Comparison of ENCODE assay signal across 8 cellular contexts in the genomic region with DNA sequence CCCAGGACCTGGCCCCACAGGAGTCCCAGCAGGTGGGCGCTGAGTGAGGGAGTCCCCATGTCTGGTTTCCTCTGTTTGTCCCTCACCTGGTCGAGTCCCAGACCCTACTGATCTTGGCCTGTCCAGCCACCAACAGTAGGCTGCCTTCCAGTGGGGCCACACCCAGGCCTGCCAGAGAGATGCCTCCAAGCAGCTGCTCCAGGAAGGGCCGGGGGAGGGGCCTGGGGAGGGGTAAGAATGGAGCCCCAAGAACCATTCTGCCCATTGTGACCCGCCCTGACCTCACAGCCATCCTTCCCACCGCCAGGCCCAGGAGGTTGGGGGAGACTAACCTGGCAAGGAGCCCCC. TPM values are rescaled to one million over a fixed set of nuclear protein-coding genes. Genes with fewer than 3 reads are reported as not detected.
DNase-seq lines count a peak whose midpoint lies in the region; ATAC-seq and TF ChIP-seq lines count a peak whose summit lies in the region.

No MANE protein-coding gene starts in this region.

- TF ChIP-seq CTCF in fibroblast of lung (conservative IDR thresholded peaks at IDR 0.05 in 1 of 2, IDR thresholded peaks at IDR 0.05 in 1 of 2; ENCODE audit: low read depth in 1 of 2, low read length in 2 of 2), result no peak
- no peak for TF ChIP-seq CTCF in gastrocnemius medialis (IDR thresholded peaks at IDR 0.05 in 4 of 5, conservative IDR thresholded peaks at IDR 0.05 in 1 of 5)
- TF ChIP-seq CTCF in GM13976 (IDR thresholded peaks at IDR 0.05; ENCODE audit: borderline replicate concordance, control extremely low read depth, extremely low read depth, insufficient read depth, missing control alignments), result no peak

- TF ChIP-seq POLR2A in gastrocnemius medialis (IDR thresholded peaks at IDR 0.05), result no peak

- in situ Hi-C loops in gastrocnemius medialis (cut with MboI; ENCODE audit: low sequenced_read_pairs in 4 of 4) (loop anchor here (5.0 to 25.0 kb wide), 7 partner anchors 80 to 407 kb away; a partner anchor contains a TSS), GM13976 (cut with MboI; ENCODE audit: low sequenced_read_pairs, unreplicated experiment) (loop anchor here (10.0 kb wide), 1 partner anchor 287 kb away; a partner anchor contains a TSS)

- H2AFZ ChIP-seq in fibroblast of lung (ENCODE audit: low read length), result no peak overlapping the region

- peaks cover 3% of the 10 kb centered on the region for H3K79me2 ChIP-seq in fibroblast of lung (ENCODE audit: control insufficient read depth, insufficient read depth, low read length)

- peak; percentile 44 for DNase-seq in GM03348 (ENCODE audit: low spot score)
- no peak for DNase-seq in SJSA1 (ENCODE audit: low read depth in 1 of 2, low spot score in 2 of 2)
- DNase-seq in fibroblast of lung (ENCODE audit: low read depth in 2 of 2), result no peak
- peak in 1 of 2 donors; percentile 37 for DNase-seq in gastrocnemius medialis
- no peak for DNase-seq in CD1c-positive myeloid dendritic cell (ENCODE audit: extremely low spot score)
- DNase-seq in activated gamma-delta T cell (lab: John Stamatoyannopoulos, UW), result no peak
- DNase-seq in NCI-H187 (lab: John Stamatoyannopoulos, UW), result no peak
- no peak for DNase-seq in GM13976 (ENCODE audit: low spot score)

- H4K20me1 ChIP-seq in fibroblast of lung (ENCODE audit: control insufficient read depth, extremely low read depth, insufficient read depth, low read length), result no peaks in the 10 kb centered on the region

- H3K27ac ChIP-seq in SJSA1, result no peak overlapping the region
- H3K27ac ChIP-seq in fibroblast of lung (ENCODE audit: insufficient read depth, low read length), result peak overlapping the region; percentile 57
- H3K27ac ChIP-seq in gastrocnemius medialis, result peak overlapping the region; percentile 76 to 84 (median 82)

- ATAC-seq in gastrocnemius medialis, result no peak

- peak overlapping the region; percentile 99 for H3K4me2 ChIP-seq in fibroblast of lung (ENCODE audit: extremely low read depth, insufficient read depth, low read length)

- peak overlapping the region; percentile 72 for H3K9ac ChIP-seq in fibroblast of lung (ENCODE audit: insufficient read depth, low read length)

- H3K27me3 ChIP-seq in SJSA1 (replicated peaks) (no peaks in the 10 kb centered on the region), fibroblast of lung (ENCODE audit: control insufficient read depth, insufficient read depth, low read length) (no peaks in the 10 kb centered on the region), gastrocnemius medialis (no peaks in the 10 kb centered on the region)

- intact Hi-C loops in gastrocnemius medialis (cut with DNase I; ENCODE audit: low total_unique reads), result loop anchor here (1.0 to 5.0 kb wide), 5 partner anchors 65 to 405 kb away; no protein-coding TSS in a partner anchor

- no peaks in the 10 kb centered on the region for H3K9me3 ChIP-seq in SJSA1 (replicated peaks)
- H3K9me3 ChIP-seq in fibroblast of lung (ENCODE audit: control insufficient read depth, insufficient read depth, low read depth, low read length), result no peaks in the 10 kb centered on the region
- H3K9me3 ChIP-seq in gastrocnemius medialis, result no peaks in the 10 kb centered on the region

- H3K4me1 ChIP-seq in SJSA1 (replicated peaks), result peaks cover 20% of the 10 kb centered on the region
- H3K4me1 ChIP-seq in fibroblast of lung (ENCODE audit: control insufficient read depth, extremely low read depth, insufficient read depth, low read length), result peaks cover 8% of the 10 kb centered on the region
- peaks cover 11 to 16% of the 10 kb centered on the region in 2 donors for H3K4me1 ChIP-seq in gastrocnemius medialis

- H3K36me3 ChIP-seq in SJSA1, result peaks cover 4% of the 10 kb centered on the region
- peaks cover 8% of the 10 kb centered on the region for H3K36me3 ChIP-seq in fibroblast of lung (ENCODE audit: control insufficient read depth, insufficient read depth, low read length)
- H3K36me3 ChIP-seq in gastrocnemius medialis, result peaks cover 0 to 8% of the 10 kb centered on the region in 2 donors

- H3K4me3 ChIP-seq in SJSA1, result peak overlapping the region; percentile 53
- peak overlapping the region; percentile 65 to 76 (median 70) for H3K4me3 ChIP-seq in fibroblast of lung (replicated peaks in 1 of 4; ENCODE audit: control extremely low read depth in 1 of 4, insufficient read depth in 1 of 4, low read depth in 3 of 4, low read length in 4 of 4)
- H3K4me3 ChIP-seq in gastrocnemius medialis, result peak overlapping the region; percentile 61 to 71 (median 67)

RNA-seq across cellular contexts. Expression of a gene that starts 0.7 kb away (rescaled TPM):
- total RNA-seq in SJSA1 (2014; rRNA removed; shearing (Covaris generic)), result 35.7 and 50.7 TPM in 2 replicates
- total RNA-seq in fibroblast of lung, result 68.8 and 119 TPM in 2 replicates
- polyA plus RNA-seq in fibroblast of lung, result 19.9 and 21.6 TPM in 2 replicates
- polyA plus RNA-seq in fibroblast of lung (2012), result 47.3 and 47.5 TPM in 2 replicates
- polyA minus RNA-seq in fibroblast of lung (ENCODE audit: low replicate concordance), result 52.9 and 56.4 TPM in 2 replicates
- total RNA-seq in gastrocnemius medialis, result 10 to 100 TPM; 22.3 to 67.9 (median 29.1) TPM

RNA-seq across cellular contexts. Expression of a gene that starts 12.8 kb away (rescaled TPM):
- 0.13 TPM in 1 of 2 replicates, not detected in the other for total RNA-seq in SJSA1 (2014; rRNA removed; shearing (Covaris generic))
- total RNA-seq in fibroblast of lung, result 0.26 and 0.99 TPM in 2 replicates
- 0.08 and 0.09 TPM in 2 replicates for polyA plus RNA-seq in fibroblast of lung
- polyA plus RNA-seq in fibroblast of lung (2012), result 0.06 and 0.08 TPM in 2 replicates
- polyA minus RNA-seq in fibroblast of lung (ENCODE audit: low replicate concordance), result 0.07 TPM in 1 of 2 replicates, not detected in the other
- under 1 TPM in 2 of 4 donors, not detected in 2; 0.09 to 0.10 TPM for total RNA-seq in gastrocnemius medialis

RNA-seq across cellular contexts. Expression of a gene that starts 15.2 kb away (rescaled TPM):
- total RNA-seq in SJSA1 (2014; rRNA removed; shearing (Covaris generic)), result 0.03 TPM in 1 of 2 replicates, not detected in the other
- total RNA-seq in fibroblast of lung (under 0.01 TPM in 1 of 2 replicates, not detected in the other), gastrocnemius medialis (not detected)
- polyA plus RNA-seq in fibroblast of lung, result not detected in 2 replicates
- polyA plus RNA-seq in fibroblast of lung (2012), result not detected in 2 replicates
- not detected in 2 replicates for polyA minus RNA-seq in fibroblast of lung (ENCODE audit: low replicate concordance)

RNA-seq across cellular contexts. Expression of a gene that starts 39.5 kb away (rescaled TPM):
- not detected in 2 replicates for total RNA-seq in SJSA1 (2014; rRNA removed; shearing (Covaris generic))
- 2.3 and 3.0 TPM in 2 replicates for total RNA-seq in fibroblast of lung
- 0.16 and 0.40 TPM in 2 replicates for polyA plus RNA-seq in fibroblast of lung
- polyA plus RNA-seq in fibroblast of lung (2012), result 0.28 and 0.80 TPM in 2 replicates
- polyA minus RNA-seq in fibroblast of lung (ENCODE audit: low replicate concordance), result not detected in 2 replicates
- not detected for total RNA-seq in gastrocnemius medialis
